In the genomic region with DNA sequence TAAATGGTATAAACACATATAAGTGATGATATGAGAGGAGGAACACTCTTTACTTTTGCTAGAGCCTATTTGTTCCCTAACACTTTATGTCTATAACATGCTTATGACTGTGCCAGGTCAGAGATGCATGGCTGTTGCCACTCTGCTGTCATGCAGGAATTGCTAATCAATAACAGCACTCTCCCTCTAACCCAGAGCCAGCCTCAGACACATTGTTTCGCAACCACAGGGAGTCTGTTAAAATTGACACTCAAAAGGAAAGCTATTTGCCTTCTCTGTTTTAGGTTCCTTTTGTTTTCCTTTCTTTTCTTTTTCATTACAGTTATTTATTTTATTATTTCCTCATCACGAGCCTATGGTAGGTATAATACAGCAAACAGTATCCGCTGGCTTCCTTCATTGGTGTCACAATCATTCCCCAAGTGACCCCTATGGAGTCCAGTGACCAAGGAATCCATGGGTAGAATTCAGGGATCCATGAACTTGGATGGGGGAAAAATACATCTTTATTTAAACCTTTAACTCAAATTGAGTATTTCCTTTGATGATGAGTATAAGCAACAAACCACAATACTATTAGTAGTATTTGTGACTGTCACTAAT, we compare ENCODE assay signal across 1 cellular context.
TF ChIP-seq lines count a peak whose summit lies in the region.

No MANE protein-coding gene starts in this region.

TF ChIP-seq in HepG2, 621 proteins besides CTCF, POLR2A, EP300 and RAD21 (continued from another document and continues in another):
- no peak for TF ChIP-seq ZBTB1 (CRISPR knock-in tag; IDR thresholded peaks at IDR 0.05; ENCODE audit: borderline replicate concordance)
- TF ChIP-seq, protein P1, sequence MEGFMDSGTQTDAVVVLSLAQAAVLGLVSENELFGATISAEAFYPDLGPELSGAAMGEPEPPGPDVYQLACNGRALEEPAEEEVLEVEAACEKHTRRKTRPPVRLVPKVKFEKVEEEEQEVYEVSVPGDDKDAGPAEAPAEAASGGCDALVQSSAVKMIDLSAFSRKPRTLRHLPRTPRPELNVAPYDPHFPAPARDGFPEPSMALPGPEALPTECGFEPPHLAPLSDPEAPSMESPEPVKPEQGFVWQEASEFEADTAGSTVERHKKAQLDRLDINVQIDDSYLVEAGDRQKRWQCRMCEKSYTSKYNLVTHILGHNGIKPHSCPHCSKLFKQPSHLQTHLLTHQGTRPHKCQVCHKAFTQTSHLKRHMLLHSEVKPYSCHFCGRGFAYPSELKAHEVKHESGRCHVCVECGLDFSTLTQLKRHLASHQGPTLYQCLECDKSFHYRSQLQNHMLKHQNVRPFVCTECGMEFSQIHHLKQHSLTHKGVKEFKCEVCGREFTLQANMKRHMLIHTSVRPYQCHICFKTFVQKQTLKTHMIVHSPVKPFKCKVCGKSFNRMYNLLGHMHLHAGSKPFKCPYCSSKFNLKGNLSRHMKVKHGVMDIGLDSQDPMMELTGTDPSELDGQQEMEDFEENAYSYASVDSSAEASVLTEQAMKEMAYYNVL (CRISPR knock-in tag; IDR thresholded peaks at IDR 0.05; ENCODE audit: borderline replicate concordance) = no peak
- TF ChIP-seq, protein P2, sequence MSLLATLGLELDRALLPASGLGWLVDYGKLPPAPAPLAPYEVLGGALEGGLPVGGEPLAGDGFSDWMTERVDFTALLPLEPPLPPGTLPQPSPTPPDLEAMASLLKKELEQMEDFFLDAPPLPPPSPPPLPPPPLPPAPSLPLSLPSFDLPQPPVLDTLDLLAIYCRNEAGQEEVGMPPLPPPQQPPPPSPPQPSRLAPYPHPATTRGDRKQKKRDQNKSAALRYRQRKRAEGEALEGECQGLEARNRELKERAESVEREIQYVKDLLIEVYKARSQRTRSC (CRISPR knock-in tag; IDR thresholded peaks at IDR 0.05; ENCODE audit: low read depth) = no peak
- TF ChIP-seq ZBTB21 (CRISPR knock-in tag; IDR thresholded peaks at IDR 0.05) = no peak
- TF ChIP-seq NFYC (CRISPR knock-in tag; IDR thresholded peaks at IDR 0.05) = no peak
- TF ChIP-seq TSC22D2 (CRISPR knock-in tag; IDR thresholded peaks at IDR 0.05; ENCODE audit: borderline replicate concordance) = no peak
- TF ChIP-seq RFX3 (CRISPR knock-in tag; IDR thresholded peaks at IDR 0.05) = no peak
- no peak for TF ChIP-seq PCBP1 (IDR thresholded peaks at IDR 0.05; ENCODE audit: borderline replicate concordance, low read depth, low read length)
- no peak for TF ChIP-seq ZNF543 (CRISPR knock-in tag; IDR thresholded peaks at IDR 0.05)
- no peak for TF ChIP-seq XBP1 (CRISPR knock-in tag; IDR thresholded peaks at IDR 0.05)
- no peak for TF ChIP-seq NR2F2 (IDR thresholded peaks at IDR 0.05; ENCODE audit: borderline replicate concordance, low read depth)
- TF ChIP-seq, protein P3, sequence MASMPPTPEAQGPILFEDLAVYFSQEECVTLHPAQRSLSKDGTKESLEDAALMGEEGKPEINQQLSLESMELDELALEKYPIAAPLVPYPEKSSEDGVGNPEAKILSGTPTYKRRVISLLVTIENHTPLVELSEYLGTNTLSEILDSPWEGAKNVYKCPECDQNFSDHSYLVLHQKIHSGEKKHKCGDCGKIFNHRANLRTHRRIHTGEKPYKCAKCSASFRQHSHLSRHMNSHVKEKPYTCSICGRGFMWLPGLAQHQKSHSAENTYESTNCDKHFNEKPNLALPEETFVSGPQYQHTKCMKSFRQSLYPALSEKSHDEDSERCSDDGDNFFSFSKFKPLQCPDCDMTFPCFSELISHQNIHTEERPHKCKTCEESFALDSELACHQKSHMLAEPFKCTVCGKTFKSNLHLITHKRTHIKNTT (CRISPR knock-in tag; IDR thresholded peaks at IDR 0.05) = no peak
- no peak for TF ChIP-seq RNF2 (conservative IDR thresholded peaks at IDR 0.05; ENCODE audit: low read depth)
- no peak for TF ChIP-seq SP5 (CRISPR knock-in tag; IDR thresholded peaks at IDR 0.05; ENCODE audit: borderline replicate concordance, low read depth)
- TF ChIP-seq ZNF10 (CRISPR knock-in tag; IDR thresholded peaks at IDR 0.05; ENCODE audit: borderline replicate concordance, low read depth) = no peak
- TF ChIP-seq, protein P4, sequence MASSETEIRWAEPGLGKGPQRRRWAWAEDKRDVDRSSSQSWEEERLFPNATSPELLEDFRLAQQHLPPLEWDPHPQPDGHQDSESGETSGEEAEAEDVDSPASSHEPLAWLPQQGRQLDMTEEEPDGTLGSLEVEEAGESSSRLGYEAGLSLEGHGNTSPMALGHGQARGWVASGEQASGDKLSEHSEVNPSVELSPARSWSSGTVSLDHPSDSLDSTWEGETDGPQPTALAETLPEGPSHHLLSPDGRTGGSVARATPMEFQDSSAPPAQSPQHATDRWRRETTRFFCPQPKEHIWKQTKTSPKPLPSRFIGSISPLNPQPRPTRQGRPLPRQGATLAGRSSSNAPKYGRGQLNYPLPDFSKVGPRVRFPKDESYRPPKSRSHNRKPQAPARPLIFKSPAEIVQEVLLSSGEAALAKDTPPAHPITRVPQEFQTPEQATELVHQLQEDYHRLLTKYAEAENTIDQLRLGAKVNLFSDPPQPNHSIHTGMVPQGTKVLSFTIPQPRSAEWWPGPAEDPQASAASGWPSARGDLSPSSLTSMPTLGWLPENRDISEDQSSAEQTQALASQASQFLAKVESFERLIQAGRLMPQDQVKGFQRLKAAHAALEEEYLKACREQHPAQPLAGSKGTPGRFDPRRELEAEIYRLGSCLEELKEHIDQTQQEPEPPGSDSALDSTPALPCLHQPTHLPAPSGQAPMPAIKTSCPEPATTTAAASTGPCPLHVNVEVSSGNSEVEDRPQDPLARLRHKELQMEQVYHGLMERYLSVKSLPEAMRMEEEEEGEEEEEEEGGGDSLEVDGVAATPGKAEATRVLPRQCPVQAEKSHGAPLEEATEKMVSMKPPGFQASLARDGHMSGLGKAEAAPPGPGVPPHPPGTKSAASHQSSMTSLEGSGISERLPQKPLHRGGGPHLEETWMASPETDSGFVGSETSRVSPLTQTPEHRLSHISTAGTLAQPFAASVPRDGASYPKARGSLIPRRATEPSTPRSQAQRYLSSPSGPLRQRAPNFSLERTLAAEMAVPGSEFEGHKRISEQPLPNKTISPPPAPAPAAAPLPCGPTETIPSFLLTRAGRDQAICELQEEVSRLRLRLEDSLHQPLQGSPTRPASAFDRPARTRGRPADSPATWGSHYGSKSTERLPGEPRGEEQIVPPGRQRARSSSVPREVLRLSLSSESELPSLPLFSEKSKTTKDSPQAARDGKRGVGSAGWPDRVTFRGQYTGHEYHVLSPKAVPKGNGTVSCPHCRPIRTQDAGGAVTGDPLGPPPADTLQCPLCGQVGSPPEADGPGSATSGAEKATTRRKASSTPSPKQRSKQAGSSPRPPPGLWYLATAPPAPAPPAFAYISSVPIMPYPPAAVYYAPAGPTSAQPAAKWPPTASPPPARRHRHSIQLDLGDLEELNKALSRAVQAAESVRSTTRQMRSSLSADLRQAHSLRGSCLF (CRISPR knock-in tag; IDR thresholded peaks at IDR 0.05; ENCODE audit: borderline replicate concordance) = no peak
- TF ChIP-seq, protein P5, sequence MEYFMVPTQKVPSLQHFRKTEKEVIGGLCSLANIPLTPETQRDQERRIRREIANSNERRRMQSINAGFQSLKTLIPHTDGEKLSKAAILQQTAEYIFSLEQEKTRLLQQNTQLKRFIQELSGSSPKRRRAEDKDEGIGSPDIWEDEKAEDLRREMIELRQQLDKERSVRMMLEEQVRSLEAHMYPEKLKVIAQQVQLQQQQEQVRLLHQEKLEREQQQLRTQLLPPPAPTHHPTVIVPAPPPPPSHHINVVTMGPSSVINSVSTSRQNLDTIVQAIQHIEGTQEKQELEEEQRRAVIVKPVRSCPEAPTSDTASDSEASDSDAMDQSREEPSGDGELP (IDR thresholded peaks at IDR 0.05; ENCODE audit: borderline replicate concordance, low read depth) = no peak
- TF ChIP-seq ZNF546 (CRISPR knock-in tag; conservative IDR thresholded peaks at IDR 0.05) = no peak
- no peak for TF ChIP-seq ZNF761 (CRISPR knock-in tag; conservative IDR thresholded peaks at IDR 0.05)
- no peak for TF ChIP-seq ZNF720 (CRISPR knock-in tag; IDR thresholded peaks at IDR 0.05)
- no peak for TF ChIP-seq ZNF451 (CRISPR knock-in tag; IDR thresholded peaks at IDR 0.05)
- TF ChIP-seq, protein P6, sequence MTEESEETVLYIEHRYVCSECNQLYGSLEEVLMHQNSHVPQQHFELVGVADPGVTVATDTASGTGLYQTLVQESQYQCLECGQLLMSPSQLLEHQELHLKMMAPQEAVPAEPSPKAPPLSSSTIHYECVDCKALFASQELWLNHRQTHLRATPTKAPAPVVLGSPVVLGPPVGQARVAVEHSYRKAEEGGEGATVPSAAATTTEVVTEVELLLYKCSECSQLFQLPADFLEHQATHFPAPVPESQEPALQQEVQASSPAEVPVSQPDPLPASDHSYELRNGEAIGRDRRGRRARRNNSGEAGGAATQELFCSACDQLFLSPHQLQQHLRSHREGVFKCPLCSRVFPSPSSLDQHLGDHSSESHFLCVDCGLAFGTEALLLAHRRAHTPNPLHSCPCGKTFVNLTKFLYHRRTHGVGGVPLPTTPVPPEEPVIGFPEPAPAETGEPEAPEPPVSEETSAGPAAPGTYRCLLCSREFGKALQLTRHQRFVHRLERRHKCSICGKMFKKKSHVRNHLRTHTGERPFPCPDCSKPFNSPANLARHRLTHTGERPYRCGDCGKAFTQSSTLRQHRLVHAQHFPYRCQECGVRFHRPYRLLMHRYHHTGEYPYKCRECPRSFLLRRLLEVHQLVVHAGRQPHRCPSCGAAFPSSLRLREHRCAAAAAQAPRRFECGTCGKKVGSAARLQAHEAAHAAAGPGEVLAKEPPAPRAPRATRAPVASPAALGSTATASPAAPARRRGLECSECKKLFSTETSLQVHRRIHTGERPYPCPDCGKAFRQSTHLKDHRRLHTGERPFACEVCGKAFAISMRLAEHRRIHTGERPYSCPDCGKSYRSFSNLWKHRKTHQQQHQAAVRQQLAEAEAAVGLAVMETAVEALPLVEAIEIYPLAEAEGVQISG (CRISPR knock-in tag; IDR thresholded peaks at IDR 0.05) = peak; percentile 27; the same call in 1 of the 2 replicates
- TF ChIP-seq ZNF460 (CRISPR knock-in tag; IDR thresholded peaks at IDR 0.05; ENCODE audit: borderline replicate concordance) = no peak
- TF ChIP-seq, protein P7, sequence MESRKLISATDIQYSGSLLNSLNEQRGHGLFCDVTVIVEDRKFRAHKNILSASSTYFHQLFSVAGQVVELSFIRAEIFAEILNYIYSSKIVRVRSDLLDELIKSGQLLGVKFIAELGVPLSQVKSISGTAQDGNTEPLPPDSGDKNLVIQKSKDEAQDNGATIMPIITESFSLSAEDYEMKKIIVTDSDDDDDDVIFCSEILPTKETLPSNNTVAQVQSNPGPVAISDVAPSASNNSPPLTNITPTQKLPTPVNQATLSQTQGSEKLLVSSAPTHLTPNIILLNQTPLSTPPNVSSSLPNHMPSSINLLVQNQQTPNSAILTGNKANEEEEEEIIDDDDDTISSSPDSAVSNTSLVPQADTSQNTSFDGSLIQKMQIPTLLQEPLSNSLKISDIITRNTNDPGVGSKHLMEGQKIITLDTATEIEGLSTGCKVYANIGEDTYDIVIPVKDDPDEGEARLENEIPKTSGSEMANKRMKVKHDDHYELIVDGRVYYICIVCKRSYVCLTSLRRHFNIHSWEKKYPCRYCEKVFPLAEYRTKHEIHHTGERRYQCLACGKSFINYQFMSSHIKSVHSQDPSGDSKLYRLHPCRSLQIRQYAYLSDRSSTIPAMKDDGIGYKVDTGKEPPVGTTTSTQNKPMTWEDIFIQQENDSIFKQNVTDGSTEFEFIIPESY (CRISPR knock-in tag; IDR thresholded peaks at IDR 0.05) = no peak
- TF ChIP-seq ZBTB7A (CRISPR knock-in tag; IDR thresholded peaks at IDR 0.05) = no peak
- TF ChIP-seq ZNF296 (CRISPR knock-in tag; conservative IDR thresholded peaks at IDR 0.05) = no peak
- no peak for TF ChIP-seq ZNF224 (CRISPR knock-in tag; IDR thresholded peaks at IDR 0.05)
- TF ChIP-seq, protein P8, sequence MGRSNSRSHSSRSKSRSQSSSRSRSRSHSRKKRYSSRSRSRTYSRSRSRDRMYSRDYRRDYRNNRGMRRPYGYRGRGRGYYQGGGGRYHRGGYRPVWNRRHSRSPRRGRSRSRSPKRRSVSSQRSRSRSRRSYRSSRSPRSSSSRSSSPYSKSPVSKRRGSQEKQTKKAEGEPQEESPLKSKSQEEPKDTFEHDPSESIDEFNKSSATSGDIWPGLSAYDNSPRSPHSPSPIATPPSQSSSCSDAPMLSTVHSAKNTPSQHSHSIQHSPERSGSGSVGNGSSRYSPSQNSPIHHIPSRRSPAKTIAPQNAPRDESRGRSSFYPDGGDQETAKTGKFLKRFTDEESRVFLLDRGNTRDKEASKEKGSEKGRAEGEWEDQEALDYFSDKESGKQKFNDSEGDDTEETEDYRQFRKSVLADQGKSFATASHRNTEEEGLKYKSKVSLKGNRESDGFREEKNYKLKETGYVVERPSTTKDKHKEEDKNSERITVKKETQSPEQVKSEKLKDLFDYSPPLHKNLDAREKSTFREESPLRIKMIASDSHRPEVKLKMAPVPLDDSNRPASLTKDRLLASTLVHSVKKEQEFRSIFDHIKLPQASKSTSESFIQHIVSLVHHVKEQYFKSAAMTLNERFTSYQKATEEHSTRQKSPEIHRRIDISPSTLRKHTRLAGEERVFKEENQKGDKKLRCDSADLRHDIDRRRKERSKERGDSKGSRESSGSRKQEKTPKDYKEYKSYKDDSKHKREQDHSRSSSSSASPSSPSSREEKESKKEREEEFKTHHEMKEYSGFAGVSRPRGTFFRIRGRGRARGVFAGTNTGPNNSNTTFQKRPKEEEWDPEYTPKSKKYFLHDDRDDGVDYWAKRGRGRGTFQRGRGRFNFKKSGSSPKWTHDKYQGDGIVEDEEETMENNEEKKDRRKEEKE (IDR thresholded peaks at IDR 0.05) = no peak
- TF ChIP-seq ZMYM3 (CRISPR knock-in tag; IDR thresholded peaks at IDR 0.05) = peak; percentile 55; the same call in 1 of the 2 replicates
- TF ChIP-seq ZNF557 (CRISPR knock-in tag; IDR thresholded peaks at IDR 0.05) = no peak
- TF ChIP-seq, protein P9, sequence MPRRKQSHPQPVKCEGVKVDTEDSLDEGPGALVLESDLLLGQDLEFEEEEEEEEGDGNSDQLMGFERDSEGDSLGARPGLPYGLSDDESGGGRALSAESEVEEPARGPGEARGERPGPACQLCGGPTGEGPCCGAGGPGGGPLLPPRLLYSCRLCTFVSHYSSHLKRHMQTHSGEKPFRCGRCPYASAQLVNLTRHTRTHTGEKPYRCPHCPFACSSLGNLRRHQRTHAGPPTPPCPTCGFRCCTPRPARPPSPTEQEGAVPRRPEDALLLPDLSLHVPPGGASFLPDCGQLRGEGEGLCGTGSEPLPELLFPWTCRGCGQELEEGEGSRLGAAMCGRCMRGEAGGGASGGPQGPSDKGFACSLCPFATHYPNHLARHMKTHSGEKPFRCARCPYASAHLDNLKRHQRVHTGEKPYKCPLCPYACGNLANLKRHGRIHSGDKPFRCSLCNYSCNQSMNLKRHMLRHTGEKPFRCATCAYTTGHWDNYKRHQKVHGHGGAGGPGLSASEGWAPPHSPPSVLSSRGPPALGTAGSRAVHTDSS (CRISPR knock-in tag; conservative IDR thresholded peaks at IDR 0.05) = no peak
- TF ChIP-seq HES4 (CRISPR knock-in tag; IDR thresholded peaks at IDR 0.05; ENCODE audit: borderline replicate concordance) = no peak
- TF ChIP-seq, protein P10, sequence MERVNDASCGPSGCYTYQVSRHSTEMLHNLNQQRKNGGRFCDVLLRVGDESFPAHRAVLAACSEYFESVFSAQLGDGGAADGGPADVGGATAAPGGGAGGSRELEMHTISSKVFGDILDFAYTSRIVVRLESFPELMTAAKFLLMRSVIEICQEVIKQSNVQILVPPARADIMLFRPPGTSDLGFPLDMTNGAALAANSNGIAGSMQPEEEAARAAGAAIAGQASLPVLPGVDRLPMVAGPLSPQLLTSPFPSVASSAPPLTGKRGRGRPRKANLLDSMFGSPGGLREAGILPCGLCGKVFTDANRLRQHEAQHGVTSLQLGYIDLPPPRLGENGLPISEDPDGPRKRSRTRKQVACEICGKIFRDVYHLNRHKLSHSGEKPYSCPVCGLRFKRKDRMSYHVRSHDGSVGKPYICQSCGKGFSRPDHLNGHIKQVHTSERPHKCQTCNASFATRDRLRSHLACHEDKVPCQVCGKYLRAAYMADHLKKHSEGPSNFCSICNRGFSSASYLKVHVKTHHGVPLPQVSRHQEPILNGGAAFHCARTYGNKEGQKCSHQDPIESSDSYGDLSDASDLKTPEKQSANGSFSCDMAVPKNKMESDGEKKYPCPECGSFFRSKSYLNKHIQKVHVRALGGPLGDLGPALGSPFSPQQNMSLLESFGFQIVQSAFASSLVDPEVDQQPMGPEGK (CRISPR knock-in tag; IDR thresholded peaks at IDR 0.05) = no peak
- TF ChIP-seq ONECUT2 (CRISPR knock-in tag; IDR thresholded peaks at IDR 0.05) = peak; percentile 86
- TF ChIP-seq ZNF629 (CRISPR knock-in tag; conservative IDR thresholded peaks at IDR 0.05) = no peak
